1 cellular context compared by ENCODE assay signal in genomic region chr6:139375239-139376053, GRCh38.
A peak's percentile ranks its signal among the peaks of the same experiment; 100 is the strongest.
TF ChIP-seq lines count a peak whose summit lies in the region.

No MANE protein-coding gene starts in this region.

TF ChIP-seq in HepG2, 621 proteins besides CTCF, POLR2A, EP300 and RAD21 (continued from another document):
- TF ChIP-seq, protein P1, sequence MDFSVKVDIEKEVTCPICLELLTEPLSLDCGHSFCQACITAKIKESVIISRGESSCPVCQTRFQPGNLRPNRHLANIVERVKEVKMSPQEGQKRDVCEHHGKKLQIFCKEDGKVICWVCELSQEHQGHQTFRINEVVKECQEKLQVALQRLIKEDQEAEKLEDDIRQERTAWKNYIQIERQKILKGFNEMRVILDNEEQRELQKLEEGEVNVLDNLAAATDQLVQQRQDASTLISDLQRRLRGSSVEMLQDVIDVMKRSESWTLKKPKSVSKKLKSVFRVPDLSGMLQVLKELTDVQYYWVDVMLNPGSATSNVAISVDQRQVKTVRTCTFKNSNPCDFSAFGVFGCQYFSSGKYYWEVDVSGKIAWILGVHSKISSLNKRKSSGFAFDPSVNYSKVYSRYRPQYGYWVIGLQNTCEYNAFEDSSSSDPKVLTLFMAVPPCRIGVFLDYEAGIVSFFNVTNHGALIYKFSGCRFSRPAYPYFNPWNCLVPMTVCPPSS (IDR thresholded peaks at IDR 0.05): no peak
- 0 out of 2 replicates have a peak, but pooled peaks have one; percentile 33 for TF ChIP-seq NFIC (IDR thresholded peaks at IDR 0.05; ENCODE audit: low read length)
- peak; percentile 52; the same call in 1 of the 2 replicates for TF ChIP-seq SIX4 (CRISPR knock-in tag; IDR thresholded peaks at IDR 0.05)
- peak; percentile 22; the same call in 1 of the 2 replicates for TF ChIP-seq ZFP82 (CRISPR knock-in tag; IDR thresholded peaks at IDR 0.05; ENCODE audit: borderline replicate concordance)
- TF ChIP-seq XRCC5 (optimal IDR thresholded peaks at IDR 0.05; ENCODE audit: low read length): peak; percentile 94
- TF ChIP-seq, protein P2, sequence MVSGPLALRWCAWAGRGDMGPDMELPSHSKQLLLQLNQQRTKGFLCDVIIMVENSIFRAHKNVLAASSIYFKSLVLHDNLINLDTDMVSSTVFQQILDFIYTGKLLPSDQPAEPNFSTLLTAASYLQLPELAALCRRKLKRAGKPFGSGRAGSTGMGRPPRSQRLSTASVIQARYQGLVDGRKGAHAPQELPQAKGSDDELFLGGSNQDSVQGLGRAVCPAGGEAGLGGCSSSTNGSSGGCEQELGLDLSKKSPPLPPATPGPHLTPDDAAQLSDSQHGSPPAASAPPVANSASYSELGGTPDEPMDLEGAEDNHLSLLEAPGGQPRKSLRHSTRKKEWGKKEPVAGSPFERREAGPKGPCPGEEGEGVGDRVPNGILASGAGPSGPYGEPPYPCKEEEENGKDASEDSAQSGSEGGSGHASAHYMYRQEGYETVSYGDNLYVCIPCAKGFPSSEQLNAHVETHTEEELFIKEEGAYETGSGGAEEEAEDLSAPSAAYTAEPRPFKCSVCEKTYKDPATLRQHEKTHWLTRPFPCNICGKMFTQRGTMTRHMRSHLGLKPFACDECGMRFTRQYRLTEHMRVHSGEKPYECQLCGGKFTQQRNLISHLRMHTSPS (CRISPR knock-in tag; IDR thresholded peaks at IDR 0.05; ENCODE audit: low read depth): 0 out of 2 replicates have a peak, but pooled peaks have one; percentile 73
- TF ChIP-seq CBX1 (IDR thresholded peaks at IDR 0.05; ENCODE audit: low read depth): no peak
- TF ChIP-seq ATF2 (CRISPR knock-in tag; IDR thresholded peaks at IDR 0.05): peak; percentile 85
- peak; percentile 84; the same call in 1 of the 2 replicates for TF ChIP-seq TOE1 (CRISPR knock-in tag; IDR thresholded peaks at IDR 0.05)
- 0 out of 2 replicates have a peak, but pooled peaks have one; percentile 20 for TF ChIP-seq ZNF484 (CRISPR knock-in tag; IDR thresholded peaks at IDR 0.05; ENCODE audit: borderline replicate concordance, low read depth)
- no peak for TF ChIP-seq KLF13 (CRISPR knock-in tag; IDR thresholded peaks at IDR 0.05)
- TF ChIP-seq, protein P3, sequence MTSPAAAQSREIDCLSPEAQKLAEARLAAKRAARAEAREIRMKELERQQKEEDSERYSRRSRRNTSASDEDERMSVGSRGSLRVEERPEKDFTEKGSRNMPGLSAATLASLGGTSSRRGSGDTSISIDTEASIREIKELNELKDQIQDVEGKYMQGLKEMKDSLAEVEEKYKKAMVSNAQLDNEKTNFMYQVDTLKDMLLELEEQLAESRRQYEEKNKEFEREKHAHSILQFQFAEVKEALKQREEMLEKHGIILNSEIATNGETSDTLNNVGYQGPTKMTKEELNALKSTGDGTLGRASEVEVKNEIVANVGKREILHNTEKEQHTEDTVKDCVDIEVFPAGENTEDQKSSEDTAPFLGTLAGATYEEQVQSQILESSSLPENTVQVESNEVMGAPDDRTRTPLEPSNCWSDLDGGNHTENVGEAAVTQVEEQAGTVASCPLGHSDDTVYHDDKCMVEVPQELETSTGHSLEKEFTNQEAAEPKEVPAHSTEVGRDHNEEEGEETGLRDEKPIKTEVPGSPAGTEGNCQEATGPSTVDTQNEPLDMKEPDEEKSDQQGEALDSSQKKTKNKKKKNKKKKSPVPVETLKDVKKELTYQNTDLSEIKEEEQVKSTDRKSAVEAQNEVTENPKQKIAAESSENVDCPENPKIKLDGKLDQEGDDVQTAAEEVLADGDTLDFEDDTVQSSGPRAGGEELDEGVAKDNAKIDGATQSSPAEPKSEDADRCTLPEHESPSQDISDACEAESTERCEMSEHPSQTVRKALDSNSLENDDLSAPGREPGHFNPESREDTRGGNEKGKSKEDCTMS (CRISPR knock-in tag; conservative IDR thresholded peaks at IDR 0.05): 0 out of 2 replicates have a peak, but pooled peaks have one; percentile 55
- no peak for TF ChIP-seq TRIM24 (CRISPR knock-in tag; IDR thresholded peaks at IDR 0.05)
- no peak for TF ChIP-seq ZKSCAN5 (CRISPR knock-in tag; IDR thresholded peaks at IDR 0.05)
- TF ChIP-seq TGIF2 (CRISPR knock-in tag; IDR thresholded peaks at IDR 0.05): peak; percentile 92
- TF ChIP-seq U2AF1 (optimal IDR thresholded peaks at IDR 0.05; ENCODE audit: low read depth, low read length): no peak
- peak; percentile 44; the same call in 1 of the 2 replicates for TF ChIP-seq ZSCAN21 (CRISPR knock-in tag; IDR thresholded peaks at IDR 0.05; ENCODE audit: borderline replicate concordance)
- TF ChIP-seq, protein P4, sequence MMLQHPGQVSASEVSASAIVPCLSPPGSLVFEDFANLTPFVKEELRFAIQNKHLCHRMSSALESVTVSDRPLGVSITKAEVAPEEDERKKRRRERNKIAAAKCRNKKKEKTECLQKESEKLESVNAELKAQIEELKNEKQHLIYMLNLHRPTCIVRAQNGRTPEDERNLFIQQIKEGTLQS (CRISPR knock-in tag; IDR thresholded peaks at IDR 0.05): no peak
- TF ChIP-seq ZNF644 (CRISPR knock-in tag; IDR thresholded peaks at IDR 0.05; ENCODE audit: low read depth): peak; percentile 48; the same call in 1 of the 2 replicates
- no peak for TF ChIP-seq KDM6A (CRISPR knock-in tag; IDR thresholded peaks at IDR 0.05; ENCODE audit: low read depth)
- no peak for TF ChIP-seq ZNF260 (CRISPR knock-in tag; IDR thresholded peaks at IDR 0.05; ENCODE audit: borderline replicate concordance, low read depth)
- 0 out of 2 replicates have a peak, but pooled peaks have one; percentile 53 for TF ChIP-seq ZNF713 (CRISPR knock-in tag; IDR thresholded peaks at IDR 0.05)
- TF ChIP-seq MIER3 (CRISPR knock-in tag; IDR thresholded peaks at IDR 0.05; ENCODE audit: borderline replicate concordance): peak; percentile 90; the same call in 1 of the 2 replicates
- TF ChIP-seq, protein P5, sequence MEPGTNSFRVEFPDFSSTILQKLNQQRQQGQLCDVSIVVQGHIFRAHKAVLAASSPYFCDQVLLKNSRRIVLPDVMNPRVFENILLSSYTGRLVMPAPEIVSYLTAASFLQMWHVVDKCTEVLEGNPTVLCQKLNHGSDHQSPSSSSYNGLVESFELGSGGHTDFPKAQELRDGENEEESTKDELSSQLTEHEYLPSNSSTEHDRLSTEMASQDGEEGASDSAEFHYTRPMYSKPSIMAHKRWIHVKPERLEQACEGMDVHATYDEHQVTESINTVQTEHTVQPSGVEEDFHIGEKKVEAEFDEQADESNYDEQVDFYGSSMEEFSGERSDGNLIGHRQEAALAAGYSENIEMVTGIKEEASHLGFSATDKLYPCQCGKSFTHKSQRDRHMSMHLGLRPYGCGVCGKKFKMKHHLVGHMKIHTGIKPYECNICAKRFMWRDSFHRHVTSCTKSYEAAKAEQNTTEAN (CRISPR knock-in tag; conservative IDR thresholded peaks at IDR 0.05): no peak
- peak; percentile 12; the same call in 1 of the 2 replicates for TF ChIP-seq ZNF256 (CRISPR knock-in tag; conservative IDR thresholded peaks at IDR 0.05)
- TF ChIP-seq NFYB (CRISPR knock-in tag; IDR thresholded peaks at IDR 0.05): peak; percentile 38; the same call in 1 of the 2 replicates
- no peak for TF ChIP-seq CC2D1A (CRISPR knock-in tag; IDR thresholded peaks at IDR 0.05)
- peak; percentile 28; the same call in 1 of the 2 replicates for TF ChIP-seq BRD4 (CRISPR knock-in tag; IDR thresholded peaks at IDR 0.05)
- peak; percentile 79; the same call in 1 of the 2 replicates for TF ChIP-seq ZNF614 (CRISPR knock-in tag; IDR thresholded peaks at IDR 0.05; ENCODE audit: borderline replicate concordance)
- TF ChIP-seq RFX5 (IDR thresholded peaks at IDR 0.05; ENCODE audit: low read depth, low read length): no peak
- TF ChIP-seq, protein P6, sequence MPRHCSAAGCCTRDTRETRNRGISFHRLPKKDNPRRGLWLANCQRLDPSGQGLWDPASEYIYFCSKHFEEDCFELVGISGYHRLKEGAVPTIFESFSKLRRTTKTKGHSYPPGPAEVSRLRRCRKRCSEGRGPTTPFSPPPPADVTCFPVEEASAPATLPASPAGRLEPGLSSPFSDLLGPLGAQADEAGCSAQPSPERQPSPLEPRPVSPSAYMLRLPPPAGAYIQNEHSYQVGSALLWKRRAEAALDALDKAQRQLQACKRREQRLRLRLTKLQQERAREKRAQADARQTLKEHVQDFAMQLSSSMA (CRISPR knock-in tag; IDR thresholded peaks at IDR 0.05): peak; percentile 89; the same call in 1 of the 2 replicates
- peak; percentile 74 for TF ChIP-seq ZNF629 (CRISPR knock-in tag; conservative IDR thresholded peaks at IDR 0.05)
- TF ChIP-seq ZNF746 (CRISPR knock-in tag; IDR thresholded peaks at IDR 0.05): peak; percentile 43; the same call in 1 of the 2 replicates
- TF ChIP-seq ZNF383 (CRISPR knock-in tag; IDR thresholded peaks at IDR 0.05; ENCODE audit: borderline replicate concordance): 0 out of 2 replicates have a peak, but pooled peaks have one; percentile 60
- TF ChIP-seq ZSCAN22 (CRISPR knock-in tag; IDR thresholded peaks at IDR 0.05): peak; percentile 87; the same call in 1 of the 2 replicates
TF ChIP-seq in HepG2: peak in this region for 341.
